10 cellular contexts compared by ENCODE assay signal in the genomic region with DNA sequence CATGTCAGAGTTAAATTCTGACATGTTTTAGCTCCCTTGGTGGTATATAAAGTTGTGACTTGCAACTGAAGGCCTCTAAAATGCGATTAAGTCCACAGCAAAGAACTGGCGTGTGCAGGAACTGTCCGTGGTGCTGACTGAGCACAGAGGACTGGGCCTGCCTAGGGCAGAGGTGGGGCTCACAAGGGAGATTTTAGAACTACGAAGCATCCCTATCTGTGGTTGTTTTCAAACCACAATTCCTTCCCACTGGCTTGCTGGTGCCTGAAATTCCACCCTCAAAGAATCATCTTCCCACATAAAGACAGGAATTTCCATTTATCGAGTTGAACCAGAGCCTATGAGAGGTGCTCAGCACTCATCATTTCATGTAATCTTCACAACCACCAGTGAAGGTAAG. TPM values are rescaled to one million over a fixed set of nuclear protein-coding genes. Genes with fewer than 3 reads are reported as not detected.
A peak's percentile ranks its signal among the peaks of the same experiment; 100 is the strongest.
DNase-seq lines count a peak whose midpoint lies in the region; ATAC-seq and TF ChIP-seq lines count a peak whose summit lies in the region.
"Had no signal": no experiment of that assay in that cellular context is flagged by ENCODE, and none has a peak within 500 bp of the region (broad histone marks: within the 10 kb centered on the region; RNA-seq: fewer than 3 reads in every experiment).

No MANE protein-coding gene starts in this region.

- no peaks in the 10 kb centered on the region for H3K27me3 Mint-ChIP-seq in WTC11 (ENCODE audit: low read depth)

- H3K4me1 ChIP-seq in sigmoid colon = no peaks in the 10 kb centered on the region

- H3K9me3 Mint-ChIP-seq in WTC11 = no peaks in the 10 kb centered on the region
- H3K9me3 Mint-ChIP-seq: T-helper 1 cell treated with Interleukin-12 subunit alpha and Interleukin-12 subunit beta and Interleukin-4 antibody, amounts not matched to agents 30 μg/mL and 1 μg/mL, for 36 hours had no signal

- 25 to 32% methylated on average over 5 of the region's 5 CpGs for WGBS in sigmoid colon, 2 donors

- no peak for TF ChIP-seq EP300 in sigmoid colon (IDR thresholded peaks at IDR 0.05)

- H3K27me3 ChIP-seq in sigmoid colon = no peaks in the 10 kb centered on the region

- H3K36me3 ChIP-seq in sigmoid colon = no peaks in the 10 kb centered on the region

- H3K4me1 Mint-ChIP-seq in WTC11 = peaks cover 13% of the 10 kb centered on the region
- H3K4me1 Mint-ChIP-seq: CD4-positive, CD25-positive, alpha-beta regulatory T cell had no signal

- no peak for TF ChIP-seq CTCF in WTC11 (IDR thresholded peaks at IDR 0.05)
- TF ChIP-seq CTCF in fibroblast of villous mesenchyme (IDR thresholded peaks at IDR 0.05; ENCODE audit: insufficient read depth, low read depth, low read length) = no peak
- no peak for TF ChIP-seq CTCF in sigmoid colon (IDR thresholded peaks at IDR 0.05)

- no peak overlapping the region for H3K4me3 Mint-ChIP-seq in WTC11
- H3K4me3 Mint-ChIP-seq: CD4-positive, CD25-positive, alpha-beta regulatory T cell; T-helper 1 cell treated with Interleukin-12 subunit alpha and Interleukin-12 subunit beta and Interleukin-4 antibody, amounts not matched to agents 30 μg/mL and 1 μg/mL, for 36 hours had no signal

- H3K9me3 ChIP-seq in sigmoid colon = no peaks in the 10 kb centered on the region

- H3K36me3 Mint-ChIP-seq in WTC11 = no peaks in the 10 kb centered on the region
- H3K36me3 Mint-ChIP-seq: CD4-positive, CD25-positive, alpha-beta regulatory T cell had no signal

- CTCF ChIA-PET in WTC11 (lab: Charles Lee) = no interaction called here

- peak; percentile 60 for ATAC-seq in WTC11

- POLR2A ChIA-PET in WTC11 (lab: Charles Lee) = no interaction called here

- TF ChIP-seq POLR2A in sigmoid colon (IDR thresholded peaks at IDR 0.05) = no peak

- no peak overlapping the region for H3K27ac ChIP-seq in sigmoid colon

- H3K27ac Mint-ChIP-seq in WTC11 = no peak overlapping the region
- H3K27ac Mint-ChIP-seq: CD4-positive, CD25-positive, alpha-beta regulatory T cell; T-helper 1 cell treated with Interleukin-12 subunit alpha and Interleukin-12 subunit beta and Interleukin-4 antibody, amounts not matched to agents 30 μg/mL and 1 μg/mL, for 36 hours had no signal

- no peak overlapping the region for H3K4me3 ChIP-seq in fibroblast of villous mesenchyme (ENCODE audit: low read depth, low read length)
- H3K4me3 ChIP-seq in sigmoid colon = no peak overlapping the region

- peak; percentile 24 for DNase-seq in activated gamma-delta T cell treated with Interleukin-2 at 50 U/mL for 16 hours
- DNase-seq in activated gamma-delta T cell (lab: John Stamatoyannopoulos, UW) = no peak
- DNase-seq in WTC11 (ENCODE audit: low spot score) = peak; percentile 75
- peak; percentile 62 for DNase-seq in fibroblast of villous mesenchyme (ENCODE audit: low read depth)
- DNase-seq in stimulated activated CD4-positive, alpha-beta T cell treated with anti-CD3 and anti-CD28 coated beads, Interleukin-15, amount 100 ng/mL, for 24 hours = peak; percentile 53
- no peak for DNase-seq in sigmoid colon
- DNase-seq in NCI-H748 treated with DMSO at 0.1 percent for 48 hours (lab: John Stamatoyannopoulos, UW) = no peak
- no peak for DNase-seq in NCI-H2227 treated with DMSO at 0.1 percent for 48 hours (lab: John Stamatoyannopoulos, UW)

- intact Hi-C loops in sigmoid colon (cut with DNase I) = no loop called here

TF ChIP-seq in WTC11, 78 proteins besides CTCF, POLR2A, EP300 and RAD21 (continues in another document):
- TF ChIP-seq NFE2L1 (CRISPR knock-in tag; IDR thresholded peaks at IDR 0.05) (0 out of 2 replicates have a peak, but pooled peaks have one; percentile 40), ZNF219 (CRISPR knock-in tag; IDR thresholded peaks at IDR 0.05; ENCODE audit: borderline replicate concordance) (peak; percentile 63; the same call in 1 of the 2 replicates), ETV6 (CRISPR knock-in tag; IDR thresholded peaks at IDR 0.05) (peak; percentile 22; the same call in 1 of the 2 replicates), GRHL2 (CRISPR knock-in tag; IDR thresholded peaks at IDR 0.05; ENCODE audit: insufficient replicate concordance, severe bottlenecking) (no peak), NR3C1 (CRISPR knock-in tag; conservative IDR thresholded peaks at IDR 0.05; ENCODE audit: low read depth) (no peak), NR2C2 (CRISPR knock-in tag; IDR thresholded peaks at IDR 0.05) (no peak), HMGA2 (CRISPR knock-in tag; IDR thresholded peaks at IDR 0.05) (no peak), NFATC4 (CRISPR knock-in tag; IDR thresholded peaks at IDR 0.05) (no peak)
- TF ChIP-seq, protein P1, sequence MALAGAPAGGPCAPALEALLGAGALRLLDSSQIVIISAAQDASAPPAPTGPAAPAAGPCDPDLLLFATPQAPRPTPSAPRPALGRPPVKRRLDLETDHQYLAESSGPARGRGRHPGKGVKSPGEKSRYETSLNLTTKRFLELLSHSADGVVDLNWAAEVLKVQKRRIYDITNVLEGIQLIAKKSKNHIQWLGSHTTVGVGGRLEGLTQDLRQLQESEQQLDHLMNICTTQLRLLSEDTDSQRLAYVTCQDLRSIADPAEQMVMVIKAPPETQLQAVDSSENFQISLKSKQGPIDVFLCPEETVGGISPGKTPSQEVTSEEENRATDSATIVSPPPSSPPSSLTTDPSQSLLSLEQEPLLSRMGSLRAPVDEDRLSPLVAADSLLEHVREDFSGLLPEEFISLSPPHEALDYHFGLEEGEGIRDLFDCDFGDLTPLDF (CRISPR knock-in tag; IDR thresholded peaks at IDR 0.05) = no peak
- TF ChIP-seq, protein P2, sequence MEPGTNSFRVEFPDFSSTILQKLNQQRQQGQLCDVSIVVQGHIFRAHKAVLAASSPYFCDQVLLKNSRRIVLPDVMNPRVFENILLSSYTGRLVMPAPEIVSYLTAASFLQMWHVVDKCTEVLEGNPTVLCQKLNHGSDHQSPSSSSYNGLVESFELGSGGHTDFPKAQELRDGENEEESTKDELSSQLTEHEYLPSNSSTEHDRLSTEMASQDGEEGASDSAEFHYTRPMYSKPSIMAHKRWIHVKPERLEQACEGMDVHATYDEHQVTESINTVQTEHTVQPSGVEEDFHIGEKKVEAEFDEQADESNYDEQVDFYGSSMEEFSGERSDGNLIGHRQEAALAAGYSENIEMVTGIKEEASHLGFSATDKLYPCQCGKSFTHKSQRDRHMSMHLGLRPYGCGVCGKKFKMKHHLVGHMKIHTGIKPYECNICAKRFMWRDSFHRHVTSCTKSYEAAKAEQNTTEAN (CRISPR knock-in tag; IDR thresholded peaks at IDR 0.05) = peak; percentile 58; the same call in 1 of the 2 replicates
- TF ChIP-seq, protein P3, sequence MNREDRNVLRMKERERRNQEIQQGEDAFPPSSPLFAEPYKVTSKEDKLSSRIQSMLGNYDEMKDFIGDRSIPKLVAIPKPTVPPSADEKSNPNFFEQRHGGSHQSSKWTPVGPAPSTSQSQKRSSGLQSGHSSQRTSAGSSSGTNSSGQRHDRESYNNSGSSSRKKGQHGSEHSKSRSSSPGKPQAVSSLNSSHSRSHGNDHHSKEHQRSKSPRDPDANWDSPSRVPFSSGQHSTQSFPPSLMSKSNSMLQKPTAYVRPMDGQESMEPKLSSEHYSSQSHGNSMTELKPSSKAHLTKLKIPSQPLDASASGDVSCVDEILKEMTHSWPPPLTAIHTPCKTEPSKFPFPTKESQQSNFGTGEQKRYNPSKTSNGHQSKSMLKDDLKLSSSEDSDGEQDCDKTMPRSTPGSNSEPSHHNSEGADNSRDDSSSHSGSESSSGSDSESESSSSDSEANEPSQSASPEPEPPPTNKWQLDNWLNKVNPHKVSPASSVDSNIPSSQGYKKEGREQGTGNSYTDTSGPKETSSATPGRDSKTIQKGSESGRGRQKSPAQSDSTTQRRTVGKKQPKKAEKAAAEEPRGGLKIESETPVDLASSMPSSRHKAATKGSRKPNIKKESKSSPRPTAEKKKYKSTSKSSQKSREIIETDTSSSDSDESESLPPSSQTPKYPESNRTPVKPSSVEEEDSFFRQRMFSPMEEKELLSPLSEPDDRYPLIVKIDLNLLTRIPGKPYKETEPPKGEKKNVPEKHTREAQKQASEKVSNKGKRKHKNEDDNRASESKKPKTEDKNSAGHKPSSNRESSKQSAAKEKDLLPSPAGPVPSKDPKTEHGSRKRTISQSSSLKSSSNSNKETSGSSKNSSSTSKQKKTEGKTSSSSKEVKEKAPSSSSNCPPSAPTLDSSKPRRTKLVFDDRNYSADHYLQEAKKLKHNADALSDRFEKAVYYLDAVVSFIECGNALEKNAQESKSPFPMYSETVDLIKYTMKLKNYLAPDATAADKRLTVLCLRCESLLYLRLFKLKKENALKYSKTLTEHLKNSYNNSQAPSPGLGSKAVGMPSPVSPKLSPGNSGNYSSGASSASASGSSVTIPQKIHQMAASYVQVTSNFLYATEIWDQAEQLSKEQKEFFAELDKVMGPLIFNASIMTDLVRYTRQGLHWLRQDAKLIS (CRISPR knock-in tag; IDR thresholded peaks at IDR 0.05; ENCODE audit: borderline replicate concordance) = no peak
- TF ChIP-seq, protein P4, sequence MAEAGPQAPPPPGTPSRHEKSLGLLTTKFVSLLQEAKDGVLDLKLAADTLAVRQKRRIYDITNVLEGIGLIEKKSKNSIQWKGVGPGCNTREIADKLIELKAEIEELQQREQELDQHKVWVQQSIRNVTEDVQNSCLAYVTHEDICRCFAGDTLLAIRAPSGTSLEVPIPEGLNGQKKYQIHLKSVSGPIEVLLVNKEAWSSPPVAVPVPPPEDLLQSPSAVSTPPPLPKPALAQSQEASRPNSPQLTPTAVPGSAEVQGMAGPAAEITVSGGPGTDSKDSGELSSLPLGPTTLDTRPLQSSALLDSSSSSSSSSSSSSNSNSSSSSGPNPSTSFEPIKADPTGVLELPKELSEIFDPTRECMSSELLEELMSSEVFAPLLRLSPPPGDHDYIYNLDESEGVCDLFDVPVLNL (CRISPR knock-in tag; IDR thresholded peaks at IDR 0.05; ENCODE audit: borderline replicate concordance, low read depth) = no peak
- TF ChIP-seq, protein P5, sequence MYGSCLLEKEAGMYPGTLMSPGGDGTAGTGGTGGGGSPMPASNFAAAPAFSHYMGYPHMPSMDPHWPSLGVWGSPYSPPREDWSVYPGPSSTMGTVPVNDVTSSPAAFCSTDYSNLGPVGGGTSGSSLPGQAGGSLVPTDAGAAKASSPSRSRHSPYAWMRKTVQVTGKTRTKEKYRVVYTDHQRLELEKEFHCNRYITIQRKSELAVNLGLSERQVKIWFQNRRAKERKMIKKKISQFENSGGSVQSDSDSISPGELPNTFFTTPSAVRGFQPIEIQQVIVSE (CRISPR knock-in tag; IDR thresholded peaks at IDR 0.05; ENCODE audit: borderline replicate concordance) = no peak

RNA-seq across cellular contexts. Expression of a gene that starts 30.1 kb away (rescaled TPM):
- total RNA-seq in WTC11 (2021) (24.8 to 27.4 TPM (median 27.3 TPM) in 3 replicates), fibroblast of villous mesenchyme (under 0.01 TPM in 1 of 2 replicates, not detected in the other), sigmoid colon (1 to 10 TPM in 1 of 4 donors, under 1 TPM in 3; 0.14 to 2.1 (median 0.61) TPM)
- 1 to 10 TPM in 1 of 3 donors, under 1 TPM in 2; 0.23 to 1.2 (median 0.36) TPM for polyA plus RNA-seq in sigmoid colon
- total RNA-seq: CD4-positive, CD25-positive, alpha-beta regulatory T cell had no signal
- polyA plus RNA-seq: CD4-positive, CD25-positive, alpha-beta regulatory T cell had no signal

RNA-seq across cellular contexts. Expression of a gene that starts 34.6 kb away (rescaled TPM):
- total RNA-seq in WTC11 (2021) (0.24 to 0.37 TPM (median 0.32 TPM) in 3 replicates), fibroblast of villous mesenchyme (0.32 and 1.7 TPM in 2 replicates), sigmoid colon (1 to 10 TPM in 2 of 4 donors, under 1 TPM in 2; 0.55 to 2.1 (median 1.0) TPM)
- under 1 TPM in 2 of 3 donors, not detected in 1; 0.28 to 0.60 TPM for polyA plus RNA-seq in sigmoid colon
- total RNA-seq: CD4-positive, CD25-positive, alpha-beta regulatory T cell had no signal
- polyA plus RNA-seq: CD4-positive, CD25-positive, alpha-beta regulatory T cell had no signal

Comparison
In these comparisons a context has a peak if more than half of its experiments do, and no peak if none do; other contexts are left out.
1. DNase-seq: peak in activated gamma-delta T cell treated with Interleukin-2 at 50 U/mL for 16 hours (single experiment), WTC11 (single experiment), fibroblast of villous mesenchyme (single experiment) and stimulated activated CD4-positive, alpha-beta T cell treated with anti-CD3 and anti-CD28 coated beads, Interleukin-15, amount 100 ng/mL, for 24 hours (single experiment); none in activated gamma-delta T cell (single experiment), sigmoid colon (single experiment), NCI-H748 treated with DMSO at 0.1 percent for 48 hours (single experiment) and NCI-H2227 treated with DMSO at 0.1 percent for 48 hours (single experiment).